In genomic region chr1:64920936-64921589, GRCh38 we compare ENCODE assay signal across 10 cellular contexts. TPM values are rescaled to one million over a fixed set of nuclear protein-coding genes. Genes with fewer than 3 reads are reported as not detected.
DNase-seq lines count a peak whose midpoint lies in the region; ATAC-seq and TF ChIP-seq lines count a peak whose summit lies in the region.
"Had no signal": no experiment of that assay in that cellular context is flagged by ENCODE, and none has a peak within 500 bp of the region (broad histone marks: within the 10 kb centered on the region; RNA-seq: fewer than 3 reads in every experiment).

No MANE protein-coding gene starts in this region.

- peaks cover 36 to 57% of the 10 kb centered on the region in 2 experiments for H3K4me1 ChIP-seq in HCT116 (ENCODE audit: control insufficient read depth in 1 of 2, insufficient read depth in 2 of 2, low read length in 2 of 2)
- H3K4me1 ChIP-seq in SK-N-SH (ENCODE audit: control insufficient read depth in 1 of 2, insufficient read depth in 2 of 2, low read depth in 1 of 2, low read length in 1 of 2): peaks cover 36 to 68% of the 10 kb centered on the region in 2 experiments
- H3K4me1 ChIP-seq in stomach: peaks cover 38 to 80% (median 67%) of the 10 kb centered on the region in 4 donors

- no peak for TF ChIP-seq RAD21 in HCT116 (IDR thresholded peaks at IDR 0.05; ENCODE audit: low read depth)
- TF ChIP-seq RAD21 in SK-N-SH (IDR thresholded peaks at IDR 0.05; ENCODE audit: low read length): no peak

- DNase-seq in HCT116 (ENCODE audit: low read depth, low spot score) (no peak), SK-N-SH (peak; percentile 33), epithelial cell of prostate (ENCODE audit: low read depth, low spot score) (no peak), retinal pigment epithelial cell (ENCODE audit: low read depth) (peak; percentile 60), inferior parietal cortex (ENCODE audit: extremely low spot score) (no peak), stomach (no peak)
- DNase-seq: NCI-H345; stimulated activated CD4-positive, alpha-beta T cell treated with anti-CD3 and anti-CD28 coated beads, Interleukin-12 subunit alpha, Interleukin-12 subunit beta, amount 100 ng/mL, for 4 hours had no signal

- H3K9ac ChIP-seq in HCT116 (ENCODE audit: low read length) (no peak overlapping the region), SK-N-SH (peak overlapping the region; percentile 58; the same call in 1 of the 2 replicates)
- H3K9ac ChIP-seq: KMS-11 had no signal

- POLR2A ChIA-PET in HCT116 (lab: Charles Lee) (no interaction called here), SK-N-SH (lab: Yijun Ruan, JAX) (no interaction called here)

- 3% methylated on average over 3 of the region's 3 CpGs for WGBS in SK-N-SH (ENCODE audit: low lambda C conversion rate)
- WGBS in stomach, 5 donors: 48 to 64% (median 54%) methylated on average over 3 of the region's 3 CpGs

- RAD21 ChIA-PET in HCT116 (lab: Charles Lee; ENCODE audit: low non-redundant PET in 1 of 2, low total read pairs in 2 of 2, uncharacterized antibody in 2 of 2, unreplicated experiment in 2 of 2): no interaction called here

- peaks cover 50% of the 10 kb centered on the region for H3F3A ChIP-seq in SK-N-SH (replicated peaks; ENCODE audit: insufficient read depth)

- H3K9me2 ChIP-seq in HCT116 (ENCODE audit: insufficient read depth): no peaks in the 10 kb centered on the region
- H3K9me2 ChIP-seq in SK-N-SH: no peaks in the 10 kb centered on the region

- no peak overlapping the region for H3K27ac ChIP-seq in HCT116 (ENCODE audit: low read depth, low read length)
- H3K27ac ChIP-seq in SK-N-SH (ENCODE audit: low read depth in 2 of 2, low read length in 1 of 2): peak overlapping the region; percentile 89 to 94
- peak overlapping the region; percentile 39 for H3K27ac ChIP-seq in epithelial cell of prostate
- H3K27ac ChIP-seq in stomach: no peak overlapping the region
- H3K27ac ChIP-seq: KMS-11 had no signal

- TF ChIP-seq EP300 in SK-N-SH (IDR thresholded peaks at IDR 0.05; ENCODE audit: borderline replicate concordance in 1 of 2, low read depth in 1 of 2, low read length in 1 of 2): peak; percentile 68 to 92; a peak in 3 of 4 replicates
- no peak for TF ChIP-seq EP300 in stomach (IDR thresholded peaks at IDR 0.05)

- TF ChIP-seq POLR2A in HCT116 (IDR thresholded peaks at IDR 0.05; ENCODE audit: borderline replicate concordance, extremely low read depth, insufficient read depth, insufficient read length): no peak
- no peak for TF ChIP-seq POLR2A in stomach (IDR thresholded peaks at IDR 0.05)

- H3K9me3 ChIP-seq in HCT116 (ENCODE audit: control insufficient read depth in 1 of 2, insufficient read depth in 1 of 2, low read depth in 1 of 2, low read length in 2 of 2) (no peaks in the 10 kb centered on the region), SK-N-SH (no peaks in the 10 kb centered on the region), stomach (no peaks in the 10 kb centered on the region)

- H3K4me2 ChIP-seq in HCT116 (ENCODE audit: low read length) (peak overlapping the region; percentile 46), SK-N-SH (peak overlapping the region; percentile 79)

- H4K20me1 ChIP-seq in HCT116 (ENCODE audit: insufficient read depth) (no peaks in the 10 kb centered on the region), SK-N-SH (ENCODE audit: insufficient read depth) (no peaks in the 10 kb centered on the region; the same call in 1 of the 2 replicates)

- H3K27me3 ChIP-seq in HCT116 (ENCODE audit: insufficient read depth, low read length): no peaks in the 10 kb centered on the region
- H3K27me3 ChIP-seq in SK-N-SH (ENCODE audit: insufficient read depth): no peaks in the 10 kb centered on the region
- no peaks in the 10 kb centered on the region for H3K27me3 ChIP-seq in stomach

- H3K4me3 ChIP-seq in HCT116 (replicated peaks in 1 of 2; ENCODE audit: low read depth in 1 of 2, low read length in 2 of 2): no peak overlapping the region
- H3K4me3 ChIP-seq in SK-N-SH (ENCODE audit: low read depth in 2 of 2, low read length in 1 of 2): peak overlapping the region; percentile 31 to 55; a peak in 3 of 4 replicates
- H3K4me3 ChIP-seq in retinal pigment epithelial cell (ENCODE audit: low read length): no peak overlapping the region
- H3K4me3 ChIP-seq in stomach: no peak overlapping the region

- ATAC-seq in HCT116 (no peak), HG03342 (IDR thresholded peaks at IDR 0.05; ENCODE audit: unreplicated experiment) (no peak)

- BruUV-seq in HCT116 (replicated peaks; lab: Mats Ljungman, UMichigan): no TSS peak

- CTCF ChIA-PET in HCT116 (lab: Charles Lee): no interaction called here
- CTCF ChIA-PET in SK-N-SH (lab: Yijun Ruan, JAX): interaction anchor here (1.0 kb wide), 1 partner anchor 31 kb away, joined by 3 read pairs; no protein-coding TSS in a partner anchor

- peaks cover 23% of the 10 kb centered on the region; the same call in 1 of the 2 replicates for H3K79me2 ChIP-seq in HCT116 (ENCODE audit: insufficient read depth, low read length)
- H3K79me2 ChIP-seq in SK-N-SH (ENCODE audit: insufficient read depth): peaks cover 80% of the 10 kb centered on the region

- H2AFZ ChIP-seq in HCT116 (ENCODE audit: low read depth, low read length, poor library complexity, severe bottlenecking) (no peak overlapping the region), SK-N-SH (ENCODE audit: low read depth) (no peak overlapping the region)

- no peaks in the 10 kb centered on the region for H3K36me3 ChIP-seq in HCT116 (ENCODE audit: control insufficient read depth in 1 of 2, insufficient read depth in 2 of 2, low read length in 2 of 2)
- H3K36me3 ChIP-seq in SK-N-SH (replicated peaks in 1 of 2; ENCODE audit: control insufficient read depth in 1 of 2, insufficient read depth in 2 of 2, low read length in 1 of 2): no peaks in the 10 kb centered on the region
- H3K36me3 ChIP-seq in stomach: no peaks in the 10 kb centered on the region

- intact Hi-C loops in HCT116 (cut with micrococcal nuclease): no loop called here
- intact Hi-C loops in stomach (cut with DNase I; ENCODE audit: low total_unique reads): no loop called here

- no peak for TF ChIP-seq CTCF in HCT116 (IDR thresholded peaks at IDR 0.05 in 2 of 3, conservative IDR thresholded peaks at IDR 0.05 in 1 of 3; ENCODE audit: borderline replicate concordance in 1 of 3, insufficient read depth in 1 of 3, low read depth in 2 of 3, low read length in 2 of 3)
- TF ChIP-seq CTCF in SK-N-SH (IDR thresholded peaks at IDR 0.05): no peak
- TF ChIP-seq CTCF in retinal pigment epithelial cell (conservative IDR thresholded peaks at IDR 0.05; ENCODE audit: low read depth, low read length): no peak
- no peak for TF ChIP-seq CTCF in stomach (IDR thresholded peaks at IDR 0.05)

TF ChIP-seq in HCT116, 20 proteins besides CTCF, POLR2A, EP300 and RAD21 (continues in another document):
- no peak for TF ChIP-seq REST (IDR thresholded peaks at IDR 0.05; ENCODE audit: low read depth)

TF ChIP-seq in SK-N-SH, 30 proteins besides CTCF, POLR2A, EP300 and RAD21 (continues in another document):
- no peak for TF ChIP-seq MXI1 (IDR thresholded peaks at IDR 0.05; ENCODE audit: low read depth, low read length)
- no peak for TF ChIP-seq USF1 (IDR thresholded peaks at IDR 0.05; ENCODE audit: borderline replicate concordance, low read depth)
- TF ChIP-seq JUND (IDR thresholded peaks at IDR 0.05): peak; percentile 96
- peak; percentile 89 for TF ChIP-seq PBX3 (IDR thresholded peaks at IDR 0.05)
- TF ChIP-seq GATA2 (CRISPR knock-in tag; IDR thresholded peaks at IDR 0.05): peak; percentile 57
- no peak for TF ChIP-seq NRF1 (IDR thresholded peaks at IDR 0.05; ENCODE audit: low read depth, low read length)
- TF ChIP-seq TAF1 (IDR thresholded peaks at IDR 0.05; ENCODE audit: borderline replicate concordance, low read depth, low read length): no peak
- no peak for TF ChIP-seq ELF1 (IDR thresholded peaks at IDR 0.05)
- peak; percentile 85 for TF ChIP-seq MEF2A (IDR thresholded peaks at IDR 0.05; ENCODE audit: borderline replicate concordance, low read depth)
- TF ChIP-seq USF2 (IDR thresholded peaks at IDR 0.05; ENCODE audit: borderline replicate concordance, low read depth, low read length): no peak
- no peak for TF ChIP-seq FOXJ3 (CRISPR knock-in tag; IDR thresholded peaks at IDR 0.05)
- TF ChIP-seq POLR2AphosphoS5 (IDR thresholded peaks at IDR 0.05; ENCODE audit: low read depth, low read length): peak; percentile 81; the same call in 1 of the 2 replicates
- no peak for TF ChIP-seq YY1 (IDR thresholded peaks at IDR 0.05; ENCODE audit: low read depth)
- peak; percentile 81 for TF ChIP-seq MAX (IDR thresholded peaks at IDR 0.05; ENCODE audit: low read depth)

RNA-seq across cellular contexts. Expression of gene JAK1, which starts 45.3 kb away (rescaled TPM):
- total RNA-seq in HCT116 (2021; ENCODE audit: unreplicated experiment) (53.2 TPM), stomach (100 to 1,000 TPM in 3 of 5 donors, 10 to 100 TPM in 2; 69.2 to 149 (median 106) TPM)
- polyA plus RNA-seq in HCT116 (2012): 36.3 and 38.1 TPM in 2 replicates
- polyA plus RNA-seq in SK-N-SH (2012; rRNA removed) (47.5 and 47.7 TPM in 2 replicates), stomach (10 to 100 TPM; 21.3 to 44.0 (median 28.3) TPM)
- 47.6 and 48.4 TPM in 2 replicates for polyA plus RNA-seq in SK-N-SH (2012; cell fraction: cytosol; rRNA removed)
- polyA plus RNA-seq in SK-N-SH (2012; cell fraction: nucleus; rRNA removed): 48.8 and 63.4 TPM in 2 replicates

Comparison
In these comparisons a context has a peak if more than half of its experiments do, and no peak if none do; other contexts are left out.
1. DNase-seq: peak in SK-N-SH (single experiment) and retinal pigment epithelial cell (single experiment); none in HCT116 (single experiment), epithelial cell of prostate (single experiment), inferior parietal cortex (single experiment) and stomach (single experiment).
2. H3K27ac ChIP-seq: peak in SK-N-SH (2 of 2) and epithelial cell of prostate (single experiment); none in HCT116 (single experiment) and stomach (0 of 5).
3. H3K4me3 ChIP-seq: peak in SK-N-SH (2 of 2); none in HCT116 (0 of 2), retinal pigment epithelial cell (single experiment) and stomach (0 of 4).
4. Of the 11 proteins assayed by ChIP-seq in both SK-N-SH and HCT116: peak only in SK-N-SH: MAX, POLR2AphosphoS5, SIN3A and ZBTB33; only in HCT116: none; in both: JUND; in neither: 6.